ENCODE assay signal across 8 cellular contexts in genomic region chr12:54384591-54385041, GRCh38. TPM values are rescaled to one million over a fixed set of nuclear protein-coding genes. Genes with fewer than 3 reads are reported as not detected.
DNase-seq lines count a peak whose midpoint lies in the region; ATAC-seq and TF ChIP-seq lines count a peak whose summit lies in the region.

ZNF385A (minus strand) TSS chr12:54384733; CDS start chr12:54384514, 219 bp downstream.

- peak; percentile 97 for DNase-seq in MV-4-11 (lab: John Stamatoyannopoulos, UW)
- no peak for DNase-seq in esophagus squamous epithelium (lab: John Stamatoyannopoulos, UW)
- DNase-seq in prostate gland (ENCODE audit: low spot score), result no peak
- DNase-seq in activated naive CD4-positive, alpha-beta T cell (lab: John Stamatoyannopoulos, UW), result no peak

- peaks cover 0 to 49% (median 5%) of the 10 kb centered on the region in 3 donors for H3K36me3 ChIP-seq in esophagus squamous epithelium
- no peaks in the 10 kb centered on the region for H3K36me3 ChIP-seq in prostate gland

- TF ChIP-seq POLR2A in esophagus squamous epithelium (IDR thresholded peaks at IDR 0.05), result peak in 1 of 4 donors; percentile 26
- TF ChIP-seq POLR2A in prostate gland (IDR thresholded peaks at IDR 0.05), result no peak

- H3K9me3 ChIP-seq in esophagus squamous epithelium (no peaks in the 10 kb centered on the region), prostate gland (no peaks in the 10 kb centered on the region)

- ATAC-seq in GM19023 (IDR thresholded peaks at IDR 0.05; ENCODE audit: unreplicated experiment), result peak; percentile 33
- no peak for ATAC-seq in GM18517 (IDR thresholded peaks at IDR 0.05; ENCODE audit: unreplicated experiment)
- ATAC-seq in GM21423 (IDR thresholded peaks at IDR 0.05; ENCODE audit: unreplicated experiment), result no peak
- ATAC-seq in HG03521 (IDR thresholded peaks at IDR 0.05; ENCODE audit: unreplicated experiment), result no peak

- peak within 1 kb of the TSS in 1 of 4 donors; percentile 7 for H3K4me3 ChIP-seq in esophagus squamous epithelium
- H3K4me3 ChIP-seq in prostate gland, result no peak within 1 kb of the TSS

- WGBS in esophagus squamous epithelium, 2 donors, result 40% methylated on average over 1 of the region's 1 CpG; no CpG with 5 or more reads in 1 of the 2 donors
- 86% methylated on average over 1 of the region's 1 CpG for WGBS in prostate gland

- H3K4me1 ChIP-seq in esophagus squamous epithelium (peaks cover 39 to 85% (median 53%) of the 10 kb centered on the region in 3 donors), prostate gland (replicated peaks) (peaks cover 8% of the 10 kb centered on the region)

- no peaks in the 10 kb centered on the region for H3K27me3 ChIP-seq in esophagus squamous epithelium
- H3K27me3 ChIP-seq in prostate gland (replicated peaks; ENCODE audit: insufficient read depth), result no peaks in the 10 kb centered on the region

- intact Hi-C loops in esophagus squamous epithelium (cut with DNase I) (no loop called here), prostate gland (cut with DNase I) (no loop called here)

- TF ChIP-seq CTCF in esophagus squamous epithelium (IDR thresholded peaks at IDR 0.05) (no peak), prostate gland (IDR thresholded peaks at IDR 0.05) (no peak)

- H3K27ac ChIP-seq in esophagus squamous epithelium (peak within 1 kb of the TSS; percentile 66 to 97 (median 86)), prostate gland (peak within 1 kb of the TSS; percentile 90 to 94)

RNA-seq across cellular contexts. Expression of gene ZNF385A, which starts in this region (rescaled TPM):
- total RNA-seq in esophagus squamous epithelium, result 100 to 1,000 TPM in 1 of 4 donors, 10 to 100 TPM in 3; 25.2 to 106 (median 37.8) TPM
- total RNA-seq in prostate gland, result 10 to 100 TPM; 29.4 to 42.4 TPM
